In genomic region chr14:96390965-96391292, GRCh38 we compare ENCODE assay signal across 8 cellular contexts. TPM values are rescaled to one million over a fixed set of nuclear protein-coding genes. Genes with fewer than 3 reads are reported as not detected.
A peak's percentile ranks its signal among the peaks of the same experiment; 100 is the strongest.
DNase-seq lines count a peak whose midpoint lies in the region; ATAC-seq and TF ChIP-seq lines count a peak whose summit lies in the region.

No MANE protein-coding gene starts in this region.

- ATAC-seq in GM19023 (IDR thresholded peaks at IDR 0.05; ENCODE audit: unreplicated experiment) = no peak

- peaks cover 5 to 22% (median 18%) of the 10 kb centered on the region in 4 donors for H3K4me1 ChIP-seq in stomach

- H3K4me3 Mint-ChIP-seq in activated T-helper 2 cell treated with anti-CD3 and anti-CD28 coated beads, Interferon-gamma antibody, Interleukin-2, Interleukin-4, amounts not matched to agents 10 μg/mL and 5 μg/mL and 100 μg/mL, durations not matched to agents 14 hours and 24 hours and 36 hours (ENCODE audit: low read depth) = peak overlapping the region; percentile 91
- H3K4me3 Mint-ChIP-seq in immature natural killer cell = peak overlapping the region; percentile 89 to 92 (median 92)

- no peak for TF ChIP-seq EP300 in stomach (IDR thresholded peaks at IDR 0.05)

- no peaks in the 10 kb centered on the region for H3K27me3 ChIP-seq in stomach

- H3K27me3 Mint-ChIP-seq in activated T-helper 2 cell treated with anti-CD3 and anti-CD28 coated beads, Interferon-gamma antibody, Interleukin-2, Interleukin-4, amounts not matched to agents 10 μg/mL and 5 μg/mL and 100 μg/mL, durations not matched to agents 14 hours and 24 hours and 36 hours (ENCODE audit: low read depth) = peaks cover 8% of the 10 kb centered on the region
- H3K27me3 Mint-ChIP-seq in immature natural killer cell (ENCODE audit: low read depth in 3 of 3) = peaks cover 0 to 7% (median under 1%) of the 10 kb centered on the region in 3 donors

- TF ChIP-seq CTCF in stomach (IDR thresholded peaks at IDR 0.05) = no peak

- H3K27ac Mint-ChIP-seq in activated T-helper 2 cell treated with anti-CD3 and anti-CD28 coated beads, Interferon-gamma antibody, Interleukin-2, Interleukin-4, amounts not matched to agents 10 μg/mL and 5 μg/mL and 100 μg/mL, durations not matched to agents 14 hours and 24 hours and 36 hours = no peak overlapping the region
- peak overlapping the region in 5 of 6 donors; percentile 17 to 82 (median 65) for H3K27ac Mint-ChIP-seq in immature natural killer cell

- H3K9me3 Mint-ChIP-seq in activated T-helper 2 cell treated with anti-CD3 and anti-CD28 coated beads, Interferon-gamma antibody, Interleukin-2, Interleukin-4, amounts not matched to agents 10 μg/mL and 5 μg/mL and 100 μg/mL, durations not matched to agents 14 hours and 24 hours and 36 hours = no peaks in the 10 kb centered on the region
- no peaks in the 10 kb centered on the region for H3K9me3 Mint-ChIP-seq in immature natural killer cell

- DNase-seq in DMS153 treated with DMSO at 0.1 percent for 48 hours (lab: John Stamatoyannopoulos, UW; ENCODE audit: unreplicated experiment) (peak; percentile 39), DMS153 (lab: John Stamatoyannopoulos, UW) (no peak), immature natural killer cell (no peak), stomach (no peak), DMS79 treated with DMSO at 0.1 percent for 48 hours (lab: John Stamatoyannopoulos, UW) (no peak)
- no peak for DNase-seq in activated T-helper 2 cell treated with anti-CD3 and anti-CD28 coated beads, Interferon-gamma antibody, Interleukin-2, Interleukin-4, amounts not matched to agents 10 μg/mL and 5 μg/mL and 100 μg/mL, durations not matched to agents 14 hours and 24 hours and 36 hours (ENCODE audit: low spot score)
- DNase-seq in activated CD8-positive, alpha-beta memory T cell treated with anti-CD3 and anti-CD28 coated beads for 24 hours = no peak

- no peaks in the 10 kb centered on the region for H3K9me3 ChIP-seq in stomach

- peaks cover 1% of the 10 kb centered on the region for H3K4me1 Mint-ChIP-seq in activated T-helper 2 cell treated with anti-CD3 and anti-CD28 coated beads, Interferon-gamma antibody, Interleukin-2, Interleukin-4, amounts not matched to agents 10 μg/mL and 5 μg/mL and 100 μg/mL, durations not matched to agents 14 hours and 24 hours and 36 hours (ENCODE audit: low read depth)
- H3K4me1 Mint-ChIP-seq in immature natural killer cell = peaks cover 9 to 17% of the 10 kb centered on the region in 2 donors

- no peaks in the 10 kb centered on the region for H3K36me3 Mint-ChIP-seq in activated T-helper 2 cell treated with anti-CD3 and anti-CD28 coated beads, Interferon-gamma antibody, Interleukin-2, Interleukin-4, amounts not matched to agents 10 μg/mL and 5 μg/mL and 100 μg/mL, durations not matched to agents 14 hours and 24 hours and 36 hours (ENCODE audit: low read depth)
- peaks cover 0 to 7% (median 4%) of the 10 kb centered on the region in 3 donors for H3K36me3 Mint-ChIP-seq in immature natural killer cell

- peak overlapping the region; percentile 73 to 89 (median 82) for H3K4me3 ChIP-seq in stomach

- no peak for TF ChIP-seq POLR2A in stomach (IDR thresholded peaks at IDR 0.05)

- intact Hi-C loops in activated T-helper 2 cell treated with anti-CD3 and anti-CD28 coated beads, Interferon-gamma antibody, Interleukin-2, Interleukin-4, amounts not matched to agents 10 μg/mL and 5 μg/mL and 100 μg/mL, durations not matched to agents 14 hours and 24 hours and 36 hours (cut with micrococcal nuclease) = loop anchor here (1.0 to 10.0 kb wide), 2 partner anchors 28 to 114 kb away; partner anchors contain the start of genes ATG2B, GSKIP and PAPOLA
- intact Hi-C loops in stomach (cut with DNase I; ENCODE audit: low total_unique reads) = no loop called here

- H3K27ac ChIP-seq in stomach = peak overlapping the region in 4 of 5 donors; percentile 74 to 85 (median 79)

- peaks cover under 1 to 15% (median 10%) of the 10 kb centered on the region in 4 donors for H3K36me3 ChIP-seq in stomach

- WGBS in stomach, 5 donors = 2 to 4% (median 3%) methylated on average over 13 of the region's 13 CpGs

RNA-seq across cellular contexts. Expression of gene AK7, which starts 1.0 kb away (rescaled TPM):
- 0.62 and 0.66 TPM in 2 replicates for total RNA-seq in activated T-helper 2 cell treated with anti-CD3 and anti-CD28 coated beads, Interferon-gamma antibody, Interleukin-2, Interleukin-4, amounts not matched to agents 10 μg/mL and 5 μg/mL and 100 μg/mL, durations not matched to agents 14 hours and 24 hours and 36 hours
- polyA plus RNA-seq in immature natural killer cell = under 1 TPM in 1 of 3 donors, not detected in 2; 0.31 TPM
- 1 to 10 TPM in 3 of 5 donors, not detected in 2; 3.1 to 6.5 (median 3.8) TPM for total RNA-seq in stomach
- polyA plus RNA-seq in stomach = 1 to 10 TPM; 1.2 to 2.1 (median 1.5) TPM

RNA-seq across cellular contexts. Expression of gene GSKIP, which starts 27.6 kb away (rescaled TPM):
- total RNA-seq in activated T-helper 2 cell treated with anti-CD3 and anti-CD28 coated beads, Interferon-gamma antibody, Interleukin-2, Interleukin-4, amounts not matched to agents 10 μg/mL and 5 μg/mL and 100 μg/mL, durations not matched to agents 14 hours and 24 hours and 36 hours = 21.3 and 21.4 TPM in 2 replicates
- polyA plus RNA-seq in immature natural killer cell (10 to 100 TPM; 18.0 to 23.2 (median 21.2) TPM), stomach (10 to 100 TPM; 10.8 to 93.9 (median 23.7) TPM)
- total RNA-seq in stomach = 10 to 100 TPM in 2 of 5 donors, 1 to 10 TPM in 3; 3.8 to 61.9 (median 7.1) TPM

RNA-seq across cellular contexts. Expression of gene ATG2B, which starts 27.8 kb away (rescaled TPM):
- 18.3 and 23.8 TPM in 2 replicates for total RNA-seq in activated T-helper 2 cell treated with anti-CD3 and anti-CD28 coated beads, Interferon-gamma antibody, Interleukin-2, Interleukin-4, amounts not matched to agents 10 μg/mL and 5 μg/mL and 100 μg/mL, durations not matched to agents 14 hours and 24 hours and 36 hours
- polyA plus RNA-seq in immature natural killer cell = 1 to 10 TPM; 1.6 to 3.2 (median 2.9) TPM
- 10 to 100 TPM; 15.2 to 59.7 (median 37.4) TPM for total RNA-seq in stomach
- polyA plus RNA-seq in stomach = 1 to 10 TPM; 1.9 to 3.5 (median 3.2) TPM
